Comparison of ENCODE assay signal across 23 cellular contexts in the genomic region with DNA sequence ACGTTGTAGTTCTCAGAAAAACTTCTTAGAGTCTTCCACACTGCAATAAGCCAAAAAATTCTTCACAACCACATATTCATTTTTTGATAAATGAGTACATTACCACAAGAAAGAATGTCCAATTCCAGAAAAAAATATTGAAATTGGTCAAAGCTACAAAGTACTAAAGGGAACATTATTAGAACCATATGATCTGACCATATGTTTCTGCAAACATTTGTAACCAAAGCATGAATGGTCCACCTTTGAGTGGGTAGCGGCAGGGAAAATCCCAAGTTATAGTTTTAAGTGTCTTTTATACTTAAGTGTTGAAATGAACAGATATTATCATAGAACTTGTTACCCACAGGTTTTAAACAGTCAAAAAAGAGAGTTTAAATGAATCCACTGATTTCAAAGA.
DNase-seq lines count a peak whose midpoint lies in the region; ATAC-seq, FAIRE-seq and TF ChIP-seq lines count a peak whose summit lies in the region.
"Had no signal": no experiment of that assay in that cellular context is flagged by ENCODE, and none has a peak within 500 bp of the region (broad histone marks: within the 10 kb centered on the region; RNA-seq: fewer than 3 reads in every experiment).

No MANE protein-coding gene starts in this region.

- H3K27me3 ChIP-seq in fibroblast of lung (ENCODE audit: control insufficient read depth, insufficient read depth, low read length) = no peaks in the 10 kb centered on the region
- H3K27me3 ChIP-seq in HAP-1 (ENCODE audit: low read depth) = no peaks in the 10 kb centered on the region

- no peak for TF ChIP-seq CTCF in fibroblast of lung (conservative IDR thresholded peaks at IDR 0.05 in 1 of 2, IDR thresholded peaks at IDR 0.05 in 1 of 2; ENCODE audit: low read depth in 1 of 2, low read length in 2 of 2)
- no peak for TF ChIP-seq CTCF in kidney (IDR thresholded peaks at IDR 0.05; ENCODE audit: borderline replicate concordance, extremely low read depth, insufficient read depth)

- H3K27ac ChIP-seq in fibroblast of lung (ENCODE audit: insufficient read depth, low read length) = no peak overlapping the region
- H3K27ac ChIP-seq in kidney (ENCODE audit: low read depth in 2 of 2, low read length in 2 of 2) = no peak overlapping the region

- no peaks in the 10 kb centered on the region for H3K79me2 ChIP-seq in fibroblast of lung (ENCODE audit: control insufficient read depth, insufficient read depth, low read length)

- in situ Hi-C loops in HAP-1 (cut with MboI; ENCODE audit: low sequenced_read_pairs) = no loop called here

- no peak overlapping the region for H2AFZ ChIP-seq in fibroblast of lung (ENCODE audit: low read length)

- H3K9me3 ChIP-seq in fibroblast of lung (ENCODE audit: control insufficient read depth, insufficient read depth, low read depth, low read length) = no peaks in the 10 kb centered on the region
- H3K9me3 ChIP-seq in HAP-1 = no peaks in the 10 kb centered on the region
- H3K9me3 ChIP-seq in kidney (ENCODE audit: control insufficient read depth in 1 of 2, low read length in 2 of 2) = no peaks in the 10 kb centered on the region

- ATAC-seq in SK-N-SH treated with all-trans-retinoic acid at 6 μM for 48 hours = peak; percentile 47
- ATAC-seq: CD8-positive, alpha-beta T cell; Panc1 had no signal

- H3K4me1 ChIP-seq in fibroblast of lung (ENCODE audit: control insufficient read depth, extremely low read depth, insufficient read depth, low read length) (no peaks in the 10 kb centered on the region), HAP-1 (peaks cover 34% of the 10 kb centered on the region), kidney (ENCODE audit: control insufficient read depth in 1 of 2, insufficient read depth in 1 of 2, low read depth in 1 of 2, low read length in 2 of 2) (no peaks in the 10 kb centered on the region)

- H3K4me3 ChIP-seq in fibroblast of lung (replicated peaks in 1 of 4; ENCODE audit: control extremely low read depth in 1 of 4, insufficient read depth in 1 of 4, low read depth in 3 of 4, low read length in 4 of 4) = no peak overlapping the region
- H3K4me3 ChIP-seq in HAP-1 = no peak overlapping the region
- H3K4me3 ChIP-seq in kidney (ENCODE audit: low read length in 2 of 2) = no peak overlapping the region

- intact Hi-C loops in kidney (cut with DNase I) = no loop called here

- no peaks in the 10 kb centered on the region for H4K20me1 ChIP-seq in fibroblast of lung (ENCODE audit: control insufficient read depth, extremely low read depth, insufficient read depth, low read length)

- H3K36me3 ChIP-seq in fibroblast of lung (ENCODE audit: control insufficient read depth, insufficient read depth, low read length) = no peaks in the 10 kb centered on the region
- H3K36me3 ChIP-seq in HAP-1 (replicated peaks) = no peaks in the 10 kb centered on the region
- no peaks in the 10 kb centered on the region for H3K36me3 ChIP-seq in kidney (ENCODE audit: control insufficient read depth in 1 of 2, insufficient read depth in 2 of 2, low read length in 2 of 2)

- H3K9ac ChIP-seq in fibroblast of lung (ENCODE audit: insufficient read depth, low read length) (no peak overlapping the region), kidney (ENCODE audit: low read length in 2 of 2) (no peak overlapping the region)

- H3K4me2 ChIP-seq in fibroblast of lung (ENCODE audit: extremely low read depth, insufficient read depth, low read length) = no peak overlapping the region

- no peak for FAIRE-seq in kidney (lab: Jason Lieb, UNC)
- FAIRE-seq: GM19239 had no signal

- DNase-seq in AG20443 (ENCODE audit: low spot score) = peak; percentile 4
- peak; percentile 12 to 50 for DNase-seq in fibroblast of lung (ENCODE audit: low read depth in 2 of 2)
- peak; percentile 9 for DNase-seq in non-pigmented ciliary epithelial cell (ENCODE audit: low read depth)
- no peak for DNase-seq in HuH-7 (ENCODE audit: low spot score)
- DNase-seq in NCI-H446 (lab: John Stamatoyannopoulos, UW) = no peak
- DNase-seq in HAP-1 (ENCODE audit: low spot score in 2 of 2) = no peak
- no peak for DNase-seq in kidney
- DNase-seq: AML-193; C1 segment of cervical spinal cord; CD8-positive, alpha-beta T cell; DMS153; GOT3; KBM-7; MM.1S; NCI-H1048; NCI-H1436; NCI-H187 treated with DMSO at 0.1 percent for 48 hours; NCI-H2107; NCI-H510A treated with DMSO at 0.1 percent for 48 hours; SIG-M5 had no signal

TF ChIP-seq in SK-N-SH treated with all-trans-retinoic acid at 6 μM for 48 hours, 23 proteins besides CTCF, POLR2A, EP300 and RAD21:
- no peak for TF ChIP-seq ARNTL (CRISPR knock-in tag; IDR thresholded peaks at IDR 0.05; ENCODE audit: borderline replicate concordance, low read depth)
- no peak for TF ChIP-seq ZC3H10 (CRISPR knock-in tag; IDR thresholded peaks at IDR 0.05)

Comparison
In these comparisons a context has a peak if more than half of its experiments do, and no peak if none do; other contexts are left out.
1. DNase-seq: peak in AG20443 (single experiment), fibroblast of lung (2 of 2) and non-pigmented ciliary epithelial cell (single experiment); none in HuH-7 (single experiment), NCI-H446 (0 of 2), HAP-1 (0 of 2) and kidney (single experiment).